ENCODE assay signal across 15 cellular contexts in genomic region chr1:166944186-166944967, GRCh38. TPM values are rescaled to one million over a fixed set of nuclear protein-coding genes. Genes with fewer than 3 reads are reported as not detected.
A peak's percentile ranks its signal among the peaks of the same experiment; 100 is the strongest.
DNase-seq lines count a peak whose midpoint lies in the region; ATAC-seq lines count a peak whose summit lies in the region.
"Had no signal": no experiment of that assay in that cellular context is flagged by ENCODE, and none has a peak within 500 bp of the region (broad histone marks: within the 10 kb centered on the region; RNA-seq: fewer than 3 reads in every experiment).

No MANE protein-coding gene starts in this region.

- no peaks in the 10 kb centered on the region for H3K27me3 ChIP-seq in SJSA1 (replicated peaks)

- H3K4me3 ChIP-seq in SJSA1, result no peak overlapping the region
- H3K4me3 ChIP-seq: thoracic aorta had no signal

- DNase-seq in AG20443 (ENCODE audit: low spot score) (peak; percentile 21), SJSA1 (ENCODE audit: low read depth in 1 of 2, low spot score in 2 of 2) (peak; percentile 74 to 90), hepatic stellate cell (ENCODE audit: low spot score) (peak; percentile 60), cardiac septum (ENCODE audit: low spot score) (no peak), NCI-H1092 (lab: John Stamatoyannopoulos, UW) (no peak), hippocampal formation (lab: John Stamatoyannopoulos, UW) (no peak)
- DNase-seq: activated naive CD4-positive, alpha-beta T cell treated with anti-CD3 and anti-CD28 coated beads, Interleukin-2, amount 50 U/mL, for 16 hours; occipital lobe; stimulated activated CD4-positive, alpha-beta T cell treated with anti-CD3 and anti-CD28 coated beads, Interleukin-4, amount 100 ng/mL, for 1 hour; WERI-Rb-1 had no signal

- ATAC-seq in GM18907 (IDR thresholded peaks at IDR 0.05; ENCODE audit: unreplicated experiment), result peak; percentile 55
- no peak for ATAC-seq in GM21515 (IDR thresholded peaks at IDR 0.05; ENCODE audit: unreplicated experiment)

- H3K27ac ChIP-seq in SJSA1, result peak overlapping the region; percentile 96
- H3K27ac ChIP-seq: thoracic aorta, WERI-Rb-1 had no signal

- no peaks in the 10 kb centered on the region for H3K36me3 ChIP-seq in SJSA1
- H3K36me3 ChIP-seq: thoracic aorta, WERI-Rb-1 had no signal

- intact Hi-C loops in cardiac septum (cut with DNase I), result no loop called here

- H3K9me3 ChIP-seq in SJSA1 (replicated peaks), result no peaks in the 10 kb centered on the region
- H3K9me3 ChIP-seq: thoracic aorta had no signal

- H3K4me1 ChIP-seq in SJSA1 (replicated peaks), result peaks cover 55% of the 10 kb centered on the region

RNA-seq across cellular contexts. Expression of gene ILDR2, which starts 31.0 kb away (rescaled TPM):
- 39.4 and 43.5 TPM in 2 replicates for total RNA-seq in SJSA1 (2014; rRNA removed; shearing (Covaris generic))
- 23.1 TPM for total RNA-seq in cardiac septum

RNA-seq across cellular contexts. Expression of gene MAEL, which starts 44.7 kb away (rescaled TPM):
- total RNA-seq in SJSA1 (2014; rRNA removed; shearing (Covaris generic)), result 0.05 TPM in 1 of 2 replicates, not detected in the other
- 4.3 TPM for total RNA-seq in cardiac septum
- total RNA-seq: CD8-positive, alpha-beta memory T cell; MCF 10A; thoracic aorta had no signal

Comparison
In these comparisons a context has a peak if more than half of its experiments do, and no peak if none do; other contexts are left out.
1. DNase-seq: peak in AG20443 (single experiment), SJSA1 (2 of 2) and hepatic stellate cell (single experiment); none in cardiac septum (single experiment), NCI-H1092 (single experiment) and hippocampal formation (0 of 2).